Comparison of ENCODE assay signal across 8 cellular contexts in genomic region chr6:87322304-87323212, GRCh38. TPM values are rescaled to one million over a fixed set of nuclear protein-coding genes. Genes with fewer than 3 reads are reported as not detected.
DNase-seq lines count a peak whose midpoint lies in the region; ATAC-seq, FAIRE-seq and TF ChIP-seq lines count a peak whose summit lies in the region.

Gene SMIM8, plus strand, starts transcription at chr6:87322588. Its CDS starts 14,444 bp downstream, at chr6:87337032.

- CTCF ChIA-PET in Caco-2 (lab: Charles Lee): interaction anchor here (0.5 kb wide), 1 partner anchor 81 kb away, joined by 4 read pairs; no protein-coding TSS in a partner anchor
- CTCF ChIA-PET in endothelial cell of umbilical vein (lab: Charles Lee): interaction anchor here (1.2 kb wide), 1 partner anchor 10 kb away, joined by 3 read pairs; no protein-coding TSS in a partner anchor

- peak within 1 kb of the TSS; percentile 84 for H2AFZ ChIP-seq in endothelial cell of umbilical vein (ENCODE audit: low read depth, low read length)

- peak; percentile 86 to 92 for DNase-seq in Caco-2
- peak; percentile 82 for DNase-seq in HK-2 (ENCODE audit: unreplicated experiment)
- peak; percentile 70 for DNase-seq in NOMO-1 treated with DMSO at 0.1 percent for 48 hours (lab: John Stamatoyannopoulos, UW; ENCODE audit: unreplicated experiment)
- DNase-seq in activated CD8-positive, alpha-beta memory T cell treated with anti-CD3 and anti-CD28 coated beads, Interleukin-2, amount 50 U/mL, for 1 hour (ENCODE audit: extremely low read depth): peak; percentile 43
- DNase-seq in endothelial cell of umbilical vein (ENCODE audit: low read depth, low spot score): peak; percentile 67
- DNase-seq in stimulated activated CD8-positive, alpha-beta memory T cell treated with anti-CD3 and anti-CD28 coated beads, Interleukin-2, amount 100 ng/mL, for 1 hour (ENCODE audit: low read depth in 2 of 2): peak; percentile 62 to 74

- H3K27me3 Mint-ChIP-seq in Caco-2 (ENCODE audit: insufficient read depth, unreplicated experiment): no peaks in the 10 kb centered on the region

- H3K4me1 ChIP-seq in Caco-2 (peaks cover 5% of the 10 kb centered on the region; the same call in 1 of the 2 replicates), endothelial cell of umbilical vein (ENCODE audit: control insufficient read depth, extremely low read depth, insufficient read depth, low read length) (peaks cover 3% of the 10 kb centered on the region), mononuclear cell (ENCODE audit: insufficient read depth, low read length) (peaks cover 12% of the 10 kb centered on the region)

- peak within 1 kb of the TSS; percentile 91 for H3K4me3 ChIP-seq in Caco-2 (ENCODE audit: low read depth, low read length)
- H3K4me3 ChIP-seq in endothelial cell of umbilical vein (replicated peaks in 1 of 3; ENCODE audit: insufficient read depth in 1 of 3, low read depth in 1 of 3, low read length in 3 of 3): peak within 1 kb of the TSS; percentile 84 to 99 (median 94)
- H3K4me3 ChIP-seq in mononuclear cell (ENCODE audit: low read length): peak within 1 kb of the TSS; percentile 76

- peak within 1 kb of the TSS; percentile 92 for H3K27ac Mint-ChIP-seq in Caco-2 (ENCODE audit: unreplicated experiment)

- H4K20me1 ChIP-seq in endothelial cell of umbilical vein (replicated peaks; ENCODE audit: control insufficient read depth, extremely low read depth, insufficient read depth, low read length): no peaks in the 10 kb centered on the region

- peak; percentile 70 for FAIRE-seq in endothelial cell of umbilical vein (lab: Jason Lieb, UNC)

- H3K27me3 ChIP-seq in Caco-2 (replicated peaks; ENCODE audit: control insufficient read depth, insufficient read depth, low read length) (no peaks in the 10 kb centered on the region), endothelial cell of umbilical vein (ENCODE audit: control insufficient read depth in 2 of 2, insufficient read depth in 2 of 2, low read length in 2 of 2) (peaks cover 2 to 4% of the 10 kb centered on the region in 2 experiments), mononuclear cell (ENCODE audit: insufficient read depth, low read length) (peaks cover 6% of the 10 kb centered on the region)

- TSS peak; percentile 34 for BruUV-seq in Caco-2 (replicated peaks; lab: Mats Ljungman, UMichigan)
- BruUV-seq in endothelial cell of umbilical vein (replicated peaks; lab: Mats Ljungman, UMichigan): TSS peak; percentile 40

- H3K79me2 ChIP-seq in endothelial cell of umbilical vein (ENCODE audit: control insufficient read depth, insufficient read depth, low read length): peaks cover 2% of the 10 kb centered on the region

- H3K9me1 ChIP-seq in endothelial cell of umbilical vein (replicated peaks; ENCODE audit: control insufficient read depth, extremely low read depth, insufficient read depth, low read length): no peaks in the 10 kb centered on the region

- TF ChIP-seq CTCF in Caco-2 (IDR thresholded peaks at IDR 0.05; ENCODE audit: insufficient read depth in 1 of 2, low read depth in 1 of 2, low read length in 1 of 2, severe bottlenecking in 1 of 2, unreplicated experiment in 1 of 2) (peak; percentile 84 to 95), endothelial cell of umbilical vein (IDR thresholded peaks at IDR 0.05; ENCODE audit: extremely low read depth in 1 of 2, insufficient read depth in 1 of 2, low read depth in 1 of 2, low read length in 2 of 2) (peak; percentile 95 to 99)

- H3K36me3 ChIP-seq in Caco-2 (ENCODE audit: control insufficient read depth, insufficient read depth, low read length): no peaks in the 10 kb centered on the region
- no peaks in the 10 kb centered on the region for H3K36me3 ChIP-seq in endothelial cell of umbilical vein (ENCODE audit: control insufficient read depth in 2 of 2, extremely low read depth in 1 of 2, insufficient read depth in 2 of 2, low read length in 2 of 2)

- H3K9ac ChIP-seq in endothelial cell of umbilical vein (replicated peaks; ENCODE audit: extremely low read depth, insufficient read depth, low read length): peak within 1 kb of the TSS; percentile 70

- H3K4me1 Mint-ChIP-seq in Caco-2 (ENCODE audit: low read depth, unreplicated experiment): no peaks in the 10 kb centered on the region

- H3K4me3 Mint-ChIP-seq in Caco-2 (ENCODE audit: unreplicated experiment): peak within 1 kb of the TSS; percentile 98

- dilution Hi-C loops in endothelial cell of umbilical vein (cut with MboI; ENCODE audit: extremely low pct_ligation_motif_present, low sequenced_read_pairs): no loop called here

- POLR2A ChIA-PET in Caco-2 (lab: Charles Lee): no interaction called here
- POLR2A ChIA-PET in endothelial cell of umbilical vein (lab: Charles Lee): no interaction called here

- peak within 1 kb of the TSS; percentile 100 for H3K4me2 ChIP-seq in endothelial cell of umbilical vein (ENCODE audit: insufficient read depth, low read length)

- H3K36me3 Mint-ChIP-seq in Caco-2 (ENCODE audit: insufficient read depth, unreplicated experiment): no peaks in the 10 kb centered on the region

- H3K9me3 Mint-ChIP-seq in Caco-2 (ENCODE audit: unreplicated experiment): no peaks in the 10 kb centered on the region

- H3K9me3 ChIP-seq in Caco-2 (no peaks in the 10 kb centered on the region), endothelial cell of umbilical vein (replicated peaks; ENCODE audit: control insufficient read depth, insufficient read depth, low read length) (no peaks in the 10 kb centered on the region), mononuclear cell (ENCODE audit: low read depth, low read length) (no peaks in the 10 kb centered on the region)

- intact Hi-C loops in Caco-2 (cut with micrococcal nuclease; ENCODE audit: unreplicated experiment) (loop anchor here (1.0 to 2.0 kb wide), 3 partner anchors 20 to 150 kb away; partner anchors contain the start of gene SLC35A1), endothelial cell of umbilical vein (cut with micrococcal nuclease) (loop anchor here (1.0 to 5.0 kb wide), 2 partner anchors 151 to 165 kb away; partner anchors contain the start of gene ZNF292)

- TF ChIP-seq POLR2A in endothelial cell of umbilical vein (IDR thresholded peaks at IDR 0.05; ENCODE audit: low read depth, low read length): peak; percentile 77

- H3K27ac ChIP-seq in endothelial cell of umbilical vein (ENCODE audit: insufficient read depth, low read depth, low read length): peak within 1 kb of the TSS; percentile 9

- peak; percentile 100 for ATAC-seq in GM19463 (IDR thresholded peaks at IDR 0.05; ENCODE audit: unreplicated experiment)

TF ChIP-seq in endothelial cell of umbilical vein, 7 proteins besides CTCF, POLR2A, EP300 and RAD21:
- TF ChIP-seq POLR2AphosphoS5 (IDR thresholded peaks at IDR 0.05; ENCODE audit: insufficient read depth, low read depth, low read length): peak; percentile 80
- no peak for TF ChIP-seq GATA2 (IDR thresholded peaks at IDR 0.05; ENCODE audit: insufficient read depth, insufficient read length, low read depth, low read length)

RNA-seq across cellular contexts. Expression of gene SMIM8, which starts in this region (rescaled TPM):
- total RNA-seq in Caco-2 (2022): 8.5 and 8.7 TPM in 2 replicates
- 8.2 and 8.4 TPM in 2 replicates for total RNA-seq in endothelial cell of umbilical vein
- polyA plus RNA-seq in endothelial cell of umbilical vein: 1.6 and 2.0 TPM in 2 replicates
- polyA plus RNA-seq in endothelial cell of umbilical vein (2011; cell fraction: cytosol; rRNA removed): 1.7 and 2.9 TPM in 2 replicates
- 5.4 and 6.8 TPM in 2 replicates for polyA plus RNA-seq in endothelial cell of umbilical vein (2011; cell fraction: nucleus; rRNA removed)
- 4.3 and 6.8 TPM in 2 replicates for polyA plus RNA-seq in endothelial cell of umbilical vein (2012)
- 3.4 and 3.7 TPM in 2 replicates for polyA minus RNA-seq in endothelial cell of umbilical vein
- 1.3 TPM for polyA minus RNA-seq in endothelial cell of umbilical vein (2011; cell fraction: cytosol; rRNA and poly(A)+ RNA removed)
- 8.6 and 12.2 TPM in 2 replicates for polyA minus RNA-seq in endothelial cell of umbilical vein (2011; cell fraction: nucleus; rRNA and poly(A)+ RNA removed)
- total RNA-seq in mononuclear cell: 4.7 TPM

Comparison
In these comparisons a context has a peak if more than half of its experiments do, and no peak if none do; other contexts are left out.
1. Peak in every context shown above with its lines: DNase-seq, ATAC-seq, H3K4me3 ChIP-seq and H3K27ac ChIP-seq.